9 cellular contexts compared by ENCODE assay signal in genomic region chr5:168793844-168794837, GRCh38.
A peak's percentile ranks its signal among the peaks of the same experiment; 100 is the strongest.
DNase-seq lines count a peak whose midpoint lies in the region; ATAC-seq and TF ChIP-seq lines count a peak whose summit lies in the region.
"Had no signal": no experiment of that assay in that cellular context is flagged by ENCODE, and none has a peak within 500 bp of the region (broad histone marks: within the 10 kb centered on the region; RNA-seq: fewer than 3 reads in every experiment).

No MANE protein-coding gene starts in this region.

- CTCF ChIA-PET in OCI-LY7 (lab: Charles Lee; ENCODE audit: unreplicated experiment) = interaction anchor here (0.6 kb wide), 1 partner anchor 104 kb away, joined by 3 read pairs; no protein-coding TSS in a partner anchor

- H3K4me2 ChIP-seq in OCI-LY7 (ENCODE audit: low read length) = no peak overlapping the region

- no peaks in the 10 kb centered on the region for H3K9me3 ChIP-seq in OCI-LY7 (ENCODE audit: low read length)

- no peaks in the 10 kb centered on the region for H3K79me2 ChIP-seq in OCI-LY7 (ENCODE audit: insufficient read depth, low read depth, low read length)

- H3K27ac ChIP-seq in substantia nigra (ENCODE audit: low read depth, low read length, poor library complexity, severe bottlenecking) (peak overlapping the region; percentile 20), OCI-LY7 (ENCODE audit: low read depth, low read length, poor library complexity, severe bottlenecking) (no peak overlapping the region)

- no peaks in the 10 kb centered on the region for H3K4me1 ChIP-seq in OCI-LY7 (ENCODE audit: insufficient read depth, low read length, poor library complexity, severe bottlenecking)

- intact Hi-C loops in OCI-LY7 (cut with micrococcal nuclease; ENCODE audit: unreplicated experiment) = no loop called here

- peak; percentile 76 to 80 for ATAC-seq in activated T-cell treated with anti-CD3 and anti-CD28 coated beads, Interleukin-2, amount 50 U/mL, for 72 hours (replicated peaks in 1 of 2)
- ATAC-seq in HG03196 (IDR thresholded peaks at IDR 0.05; ENCODE audit: unreplicated experiment) (no peak), HG03025 (IDR thresholded peaks at IDR 0.05; ENCODE audit: low FRiP score, unreplicated experiment) (no peak)
- ATAC-seq: CD8-positive, alpha-beta T cell had no signal

- H3K27ac Mint-ChIP-seq in activated T-cell treated with anti-CD3 and anti-CD28 coated beads, Interleukin-2, amount 50 U/mL, for 72 hours = peak overlapping the region; percentile 5
- H3K27ac Mint-ChIP-seq: CD8-positive, alpha-beta T cell had no signal

- H3K9me2 ChIP-seq in OCI-LY7 (ENCODE audit: insufficient read depth, low read length) = no peaks in the 10 kb centered on the region

- H3K36me3 ChIP-seq in OCI-LY7 (ENCODE audit: insufficient read depth, low read length) = no peaks in the 10 kb centered on the region

- no peaks in the 10 kb centered on the region for H4K20me1 ChIP-seq in OCI-LY7 (ENCODE audit: insufficient read depth, low read length)

- BruUV-seq in OCI-LY7 (replicated peaks; lab: Mats Ljungman, UMichigan) = no TSS peak

- H3K4me1 Mint-ChIP-seq in activated T-cell treated with anti-CD3 and anti-CD28 coated beads, Interleukin-2, amount 50 U/mL, for 72 hours (ENCODE audit: low read depth) = peaks cover 55% of the 10 kb centered on the region

- no peaks in the 10 kb centered on the region for H3K9me3 Mint-ChIP-seq in activated T-cell treated with anti-CD3 and anti-CD28 coated beads, Interleukin-2, amount 50 U/mL, for 72 hours
- H3K9me3 Mint-ChIP-seq: CD8-positive, alpha-beta T cell had no signal

- POLR2A ChIA-PET in OCI-LY7 (lab: Charles Lee) = interaction anchor here (0.6 kb wide), 1 partner anchor 139 kb away, joined by 4 read pairs; no protein-coding TSS in a partner anchor

- no peaks in the 10 kb centered on the region for H3K36me3 Mint-ChIP-seq in activated T-cell treated with anti-CD3 and anti-CD28 coated beads, Interleukin-2, amount 50 U/mL, for 72 hours (ENCODE audit: insufficient read depth in 2 of 2)
- H3K36me3 Mint-ChIP-seq: CD8-positive, alpha-beta T cell had no signal

- no peak overlapping the region for H2AFZ ChIP-seq in OCI-LY7 (ENCODE audit: low read length)

- H3K4me3 ChIP-seq in OCI-LY7 (ENCODE audit: low read depth, low read length, poor library complexity, severe bottlenecking) = no peak overlapping the region

- H3K4me3 Mint-ChIP-seq in activated T-cell treated with anti-CD3 and anti-CD28 coated beads, Interleukin-2, amount 50 U/mL, for 72 hours = peak overlapping the region; percentile 11 to 21
- H3K4me3 Mint-ChIP-seq: CD8-positive, alpha-beta T cell had no signal

- peak; percentile 35 to 42 for DNase-seq in activated CD4-positive, alpha-beta T cell treated with anti-CD3 and anti-CD28 coated beads, Interleukin-2, amount 50 U/mL, for 48 hours
- no peak for DNase-seq in activated CD4-positive, alpha-beta T cell treated with anti-CD3 and anti-CD28 coated beads for 1 hour
- DNase-seq in activated T-cell treated with anti-CD3 and anti-CD28 coated beads, Interleukin-2, amount 50 U/mL, for 72 hours = peak; percentile 38 to 45
- peak; percentile 12 for DNase-seq in iris pigment epithelial cell (ENCODE audit: low read depth)
- DNase-seq in substantia nigra (lab: John Stamatoyannopoulos, UW) = peak in 21 of 49 donors; percentile 10 to 55 (median 22)
- DNase-seq in OCI-LY7 (ENCODE audit: low spot score) = no peak
- DNase-seq: CD8-positive, alpha-beta T cell had no signal

- no peak for TF ChIP-seq CTCF in OCI-LY7 (conservative IDR thresholded peaks at IDR 0.05; ENCODE audit: low read length)

- peaks cover 12% of the 10 kb centered on the region for H3K27me3 Mint-ChIP-seq in activated T-cell treated with anti-CD3 and anti-CD28 coated beads, Interleukin-2, amount 50 U/mL, for 72 hours (ENCODE audit: low read depth)

Comparison
In these comparisons a context has a peak if more than half of its experiments do, and no peak if none do; other contexts are left out.
1. DNase-seq: peak in activated CD4-positive, alpha-beta T cell treated with anti-CD3 and anti-CD28 coated beads, Interleukin-2, amount 50 U/mL, for 48 hours (2 of 2), activated T-cell treated with anti-CD3 and anti-CD28 coated beads, Interleukin-2, amount 50 U/mL, for 72 hours (2 of 2) and iris pigment epithelial cell (single experiment); none in activated CD4-positive, alpha-beta T cell treated with anti-CD3 and anti-CD28 coated beads for 1 hour (single experiment) and OCI-LY7 (single experiment).
2. ATAC-seq: peak in activated T-cell treated with anti-CD3 and anti-CD28 coated beads, Interleukin-2, amount 50 U/mL, for 72 hours (2 of 2); none in HG03196 (single experiment) and HG03025 (single experiment).